Comparison of ENCODE assay signal across 1 cellular context in the genomic region with DNA sequence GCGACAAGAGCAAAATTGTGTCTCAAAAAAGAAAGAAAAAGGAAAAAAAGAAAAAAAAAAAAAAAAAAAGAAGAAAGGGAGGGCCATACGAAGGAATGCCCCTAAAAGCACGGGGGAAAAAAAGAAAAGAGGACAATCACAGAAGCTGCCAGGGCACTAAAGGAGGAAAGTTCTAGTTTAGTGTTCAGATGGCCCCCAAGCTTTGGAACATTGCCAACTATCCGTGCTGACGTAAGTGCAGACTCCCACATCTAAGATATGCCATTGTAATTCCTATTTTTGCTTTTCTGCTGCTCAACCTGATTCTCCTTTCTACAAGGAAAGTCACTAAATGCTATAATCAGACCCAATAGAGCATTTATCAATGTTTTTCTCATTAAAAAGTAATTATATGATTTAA.
TF ChIP-seq lines count a peak whose summit lies in the region.

No MANE protein-coding gene starts in this region.

TF ChIP-seq in SK-N-SH, 30 proteins besides CTCF, POLR2A, EP300 and RAD21 (continued from another document):
- TF ChIP-seq, protein P1, sequence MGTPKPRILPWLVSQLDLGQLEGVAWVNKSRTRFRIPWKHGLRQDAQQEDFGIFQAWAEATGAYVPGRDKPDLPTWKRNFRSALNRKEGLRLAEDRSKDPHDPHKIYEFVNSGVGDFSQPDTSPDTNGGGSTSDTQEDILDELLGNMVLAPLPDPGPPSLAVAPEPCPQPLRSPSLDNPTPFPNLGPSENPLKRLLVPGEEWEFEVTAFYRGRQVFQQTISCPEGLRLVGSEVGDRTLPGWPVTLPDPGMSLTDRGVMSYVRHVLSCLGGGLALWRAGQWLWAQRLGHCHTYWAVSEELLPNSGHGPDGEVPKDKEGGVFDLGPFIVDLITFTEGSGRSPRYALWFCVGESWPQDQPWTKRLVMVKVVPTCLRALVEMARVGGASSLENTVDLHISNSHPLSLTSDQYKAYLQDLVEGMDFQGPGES (IDR thresholded peaks at IDR 0.05; ENCODE audit: low read depth, low read length), result no peak
- no peak for TF ChIP-seq RCOR1 (IDR thresholded peaks at IDR 0.05; ENCODE audit: low read length)
- TF ChIP-seq RFX5 (IDR thresholded peaks at IDR 0.05; ENCODE audit: low read length), result no peak
- no peak for TF ChIP-seq TCF12 (IDR thresholded peaks at IDR 0.05)
- no peak for TF ChIP-seq REST (IDR thresholded peaks at IDR 0.05; ENCODE audit: low read depth, low read length)
